Comparison of ENCODE assay signal across 8 cellular contexts in genomic region chr2:23128684-23129292, GRCh38.
"Had no signal": no experiment of that assay in that cellular context is flagged by ENCODE, and none has a peak within 500 bp of the region (broad histone marks: within the 10 kb centered on the region; RNA-seq: fewer than 3 reads in every experiment).

No MANE protein-coding gene starts in this region.

- H3K4me3 ChIP-seq: GM12878 had no signal

- ATAC-seq: GM12878 had no signal

- FAIRE-seq: G401.6, GM12878, GM12891, GM12892, GM18507, GM19239 had no signal

- DNase-seq: GDM1, GF-D8 had no signal
